ENCODE assay signal across 12 cellular contexts in the genomic region with DNA sequence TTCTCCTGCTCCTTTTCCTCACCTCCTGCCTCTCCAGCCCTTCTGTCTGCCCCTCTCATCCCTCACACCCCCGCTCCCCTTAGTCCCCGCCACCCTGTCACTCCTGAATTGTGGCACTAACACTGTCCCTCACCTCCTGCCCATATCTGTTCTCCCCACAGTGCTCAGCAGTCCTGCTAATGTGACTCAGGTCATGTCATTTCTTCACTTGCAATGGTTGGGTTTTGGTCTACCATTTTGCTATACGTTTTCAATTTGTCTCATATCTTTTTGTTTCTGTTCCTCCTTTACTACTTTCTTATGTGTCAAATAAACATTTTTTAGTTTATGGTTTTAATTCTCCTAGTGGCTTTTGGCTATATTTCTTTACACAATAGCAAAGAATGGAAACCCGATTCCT. TPM values are rescaled to one million over a fixed set of nuclear protein-coding genes. Genes with fewer than 3 reads are reported as not detected.
DNase-seq lines count a peak whose midpoint lies in the region; ATAC-seq and TF ChIP-seq lines count a peak whose summit lies in the region.
"Had no signal": no experiment of that assay in that cellular context is flagged by ENCODE, and none has a peak within 500 bp of the region (broad histone marks: within the 10 kb centered on the region; RNA-seq: fewer than 3 reads in every experiment).

No MANE protein-coding gene starts in this region.

- H3K4me3 Mint-ChIP-seq in activated CD8-positive, alpha-beta T cell treated with anti-CD3 and anti-CD28 coated beads for 36 hours: peak overlapping the region; percentile 90
- H3K4me3 Mint-ChIP-seq in memory B cell (peak overlapping the region; percentile 95), WTC11 (no peak overlapping the region)

- TF ChIP-seq CTCF in GM12864 (IDR thresholded peaks at IDR 0.05; ENCODE audit: low read depth, low read length, missing control alignments): no peak
- TF ChIP-seq CTCF in activated CD8-positive, alpha-beta T cell treated with anti-CD3 and anti-CD28 coated beads for 36 hours (IDR thresholded peaks at IDR 0.05): no peak
- no peak for TF ChIP-seq CTCF in WTC11 (IDR thresholded peaks at IDR 0.05)
- TF ChIP-seq CTCF in lower lobe of right lung (IDR thresholded peaks at IDR 0.05): no peak

- H3K9me3 Mint-ChIP-seq in activated CD8-positive, alpha-beta T cell treated with anti-CD3 and anti-CD28 coated beads for 36 hours: peaks cover 2% of the 10 kb centered on the region
- H3K9me3 Mint-ChIP-seq in memory B cell: peaks cover 3% of the 10 kb centered on the region
- H3K9me3 Mint-ChIP-seq in WTC11: peaks cover 8% of the 10 kb centered on the region

- H3K36me3 ChIP-seq in ACC112 (ENCODE audit: insufficient read depth, low read length): peaks cover 23% of the 10 kb centered on the region
- H3K36me3 ChIP-seq in lower lobe of right lung: peaks cover 22% of the 10 kb centered on the region

- POLR2A ChIA-PET in activated CD8-positive, alpha-beta T cell treated with anti-CD3 and anti-CD28 coated beads for 36 hours (lab: Charles Lee): interaction anchor here (0.5 to 1.0 kb wide), 3 partner anchors 61 to 160 kb away, joined by 3 to 4 read pairs (median 3); no protein-coding TSS in a partner anchor
- POLR2A ChIA-PET in WTC11 (lab: Charles Lee): no interaction called here

- peak overlapping the region; percentile 38 for H2AFZ ChIP-seq in ACC112 (ENCODE audit: low read length, unreplicated experiment)

- H3K27me3 ChIP-seq in ACC112 (ENCODE audit: insufficient read depth, low read length) (peaks cover 18% of the 10 kb centered on the region), lower lobe of right lung (ENCODE audit: low read depth) (no peaks in the 10 kb centered on the region)

- H3K9me3 ChIP-seq in lower lobe of right lung: no peaks in the 10 kb centered on the region

- H3K27ac ChIP-seq in ACC112 (ENCODE audit: low read depth, low read length) (no peak overlapping the region), lower lobe of right lung (no peak overlapping the region)
- H3K27ac ChIP-seq: HL-60 had no signal

- ATAC-seq in activated CD8-positive, alpha-beta T cell treated with anti-CD3 and anti-CD28 coated beads for 36 hours: no peak
- ATAC-seq in memory B cell (ENCODE audit: low read depth): no peak
- ATAC-seq in WTC11: no peak
- no peak for ATAC-seq in GM19035 (IDR thresholded peaks at IDR 0.05; ENCODE audit: unreplicated experiment)
- ATAC-seq in lower lobe of right lung: no peak
- no peak for ATAC-seq in Right ventricle myocardium inferior

- H3K4me1 ChIP-seq in ACC112 (ENCODE audit: control insufficient read depth, insufficient read depth, low read length, unreplicated experiment) (peaks cover 20% of the 10 kb centered on the region), lower lobe of right lung (peaks cover 15% of the 10 kb centered on the region)

- peaks cover 32% of the 10 kb centered on the region for H3K4me1 Mint-ChIP-seq in activated CD8-positive, alpha-beta T cell treated with anti-CD3 and anti-CD28 coated beads for 36 hours (ENCODE audit: low read depth)
- H3K4me1 Mint-ChIP-seq in memory B cell (peaks cover 35% of the 10 kb centered on the region), WTC11 (peaks cover 4% of the 10 kb centered on the region)

- CTCF ChIA-PET in activated CD8-positive, alpha-beta T cell treated with anti-CD3 and anti-CD28 coated beads for 36 hours (lab: Charles Lee): interaction anchor here (1.1 kb wide), 1 partner anchor 8 kb away, joined by 4 read pairs; no protein-coding TSS in a partner anchor
- CTCF ChIA-PET in WTC11 (lab: Charles Lee): no interaction called here

- peaks cover 36% of the 10 kb centered on the region for H3K36me3 Mint-ChIP-seq in activated CD8-positive, alpha-beta T cell treated with anti-CD3 and anti-CD28 coated beads for 36 hours (ENCODE audit: low read depth)
- peaks cover 26% of the 10 kb centered on the region for H3K36me3 Mint-ChIP-seq in memory B cell
- H3K36me3 Mint-ChIP-seq in WTC11: peaks cover 17% of the 10 kb centered on the region

- H3K27me3 Mint-ChIP-seq in activated CD8-positive, alpha-beta T cell treated with anti-CD3 and anti-CD28 coated beads for 36 hours: no peaks in the 10 kb centered on the region
- H3K27me3 Mint-ChIP-seq in memory B cell: peaks cover 2% of the 10 kb centered on the region
- peaks cover 88% of the 10 kb centered on the region for H3K27me3 Mint-ChIP-seq in WTC11 (ENCODE audit: low read depth)

- peak overlapping the region; percentile 100 for H3K27ac Mint-ChIP-seq in activated CD8-positive, alpha-beta T cell treated with anti-CD3 and anti-CD28 coated beads for 36 hours
- peak overlapping the region; percentile 100 for H3K27ac Mint-ChIP-seq in memory B cell
- H3K27ac Mint-ChIP-seq in WTC11: no peak overlapping the region

- intact Hi-C loops in activated CD8-positive, alpha-beta T cell treated with anti-CD3 and anti-CD28 coated beads for 36 hours (cut with micrococcal nuclease): no loop called here
- intact Hi-C loops in lower lobe of right lung (cut with DNase I) (loop anchor here (10.0 kb wide), 1 partner anchor 84 kb away; the partner anchor contains the start of gene HLA-C), Right ventricle myocardium inferior (cut with DNase I) (loop anchor here (2.0 kb wide), 1 partner anchor 86 kb away; the partner anchor contains the start of gene HLA-C)

- DNase-seq in GM12864 (ENCODE audit: low read depth): no peak
- no peak for DNase-seq in activated CD8-positive, alpha-beta T cell treated with anti-CD3 and anti-CD28 coated beads for 36 hours
- no peak for DNase-seq in memory B cell (ENCODE audit: low spot score in 2 of 2)
- no peak for DNase-seq in WTC11 (ENCODE audit: low spot score)
- DNase-seq in lower lobe of right lung: no peak
- DNase-seq in Right ventricle myocardium inferior (ENCODE audit: missing footprints): no peak
- DNase-seq: activated gamma-delta T cell; H7; stimulated activated CD4-positive, alpha-beta T cell treated with anti-CD3 and anti-CD28 coated beads, Interleukin-2, amount 100 ng/mL, for 24 hours had no signal

- no peak overlapping the region for H3K4me3 ChIP-seq in ACC112 (ENCODE audit: low read depth, low read length)
- H3K4me3 ChIP-seq in GM12864 (ENCODE audit: low read depth, low read length): peak overlapping the region; percentile 76
- no peak overlapping the region for H3K4me3 ChIP-seq in lower lobe of right lung

- peaks cover 24% of the 10 kb centered on the region for H3K79me2 ChIP-seq in ACC112 (ENCODE audit: control insufficient read depth, insufficient read depth, low read length, unreplicated experiment)

TF ChIP-seq in WTC11, 78 proteins besides CTCF, POLR2A, EP300 and RAD21:
- TF ChIP-seq ZSCAN18 (CRISPR knock-in tag; IDR thresholded peaks at IDR 0.05) (no peak), JUN (CRISPR knock-in tag; IDR thresholded peaks at IDR 0.05) (no peak), ETV6 (CRISPR knock-in tag; IDR thresholded peaks at IDR 0.05) (no peak)
- TF ChIP-seq, protein P1, sequence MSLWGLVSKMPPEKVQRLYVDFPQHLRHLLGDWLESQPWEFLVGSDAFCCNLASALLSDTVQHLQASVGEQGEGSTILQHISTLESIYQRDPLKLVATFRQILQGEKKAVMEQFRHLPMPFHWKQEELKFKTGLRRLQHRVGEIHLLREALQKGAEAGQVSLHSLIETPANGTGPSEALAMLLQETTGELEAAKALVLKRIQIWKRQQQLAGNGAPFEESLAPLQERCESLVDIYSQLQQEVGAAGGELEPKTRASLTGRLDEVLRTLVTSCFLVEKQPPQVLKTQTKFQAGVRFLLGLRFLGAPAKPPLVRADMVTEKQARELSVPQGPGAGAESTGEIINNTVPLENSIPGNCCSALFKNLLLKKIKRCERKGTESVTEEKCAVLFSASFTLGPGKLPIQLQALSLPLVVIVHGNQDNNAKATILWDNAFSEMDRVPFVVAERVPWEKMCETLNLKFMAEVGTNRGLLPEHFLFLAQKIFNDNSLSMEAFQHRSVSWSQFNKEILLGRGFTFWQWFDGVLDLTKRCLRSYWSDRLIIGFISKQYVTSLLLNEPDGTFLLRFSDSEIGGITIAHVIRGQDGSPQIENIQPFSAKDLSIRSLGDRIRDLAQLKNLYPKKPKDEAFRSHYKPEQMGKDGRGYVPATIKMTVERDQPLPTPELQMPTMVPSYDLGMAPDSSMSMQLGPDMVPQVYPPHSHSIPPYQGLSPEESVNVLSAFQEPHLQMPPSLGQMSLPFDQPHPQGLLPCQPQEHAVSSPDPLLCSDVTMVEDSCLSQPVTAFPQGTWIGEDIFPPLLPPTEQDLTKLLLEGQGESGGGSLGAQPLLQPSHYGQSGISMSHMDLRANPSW (CRISPR knock-in tag; conservative IDR thresholded peaks at IDR 0.05; ENCODE audit: low read depth): no peak
TF ChIP-seq in WTC11: peak in this region for 0.

RNA-seq across cellular contexts. Expression of gene HLA-B, which starts 1.3 kb away (rescaled TPM):
- 1,000 to 10,000 TPM; 2,892 to 2,968 TPM for total RNA-seq in activated CD8-positive, alpha-beta T cell treated with anti-CD3 and anti-CD28 coated beads for 36 hours
- 124 to 149 TPM (median 141 TPM) in 3 replicates for total RNA-seq in WTC11 (2021)
- 2,736 TPM for total RNA-seq in lower lobe of right lung
- 465 TPM for total RNA-seq in Right ventricle myocardium inferior

RNA-seq across cellular contexts. Expression of gene MICA, which starts 45.1 kb away (rescaled TPM):
- 1 to 10 TPM; 5.6 to 6.0 TPM for total RNA-seq in activated CD8-positive, alpha-beta T cell treated with anti-CD3 and anti-CD28 coated beads for 36 hours
- 11.4 to 12.9 TPM (median 11.7 TPM) in 3 replicates for total RNA-seq in WTC11 (2021)
- 33.1 TPM for total RNA-seq in lower lobe of right lung
- total RNA-seq in Right ventricle myocardium inferior: 8.3 TPM
